ENCODE assay signal across 7 cellular contexts in genomic region chr2:208725280-208725679, GRCh38.
"Had no signal": no experiment of that assay in that cellular context is flagged by ENCODE, and none has a peak within 500 bp of the region (broad histone marks: within the 10 kb centered on the region; RNA-seq: fewer than 3 reads in every experiment).

No MANE protein-coding gene starts in this region.

- H3K27ac ChIP-seq: GM23248 had no signal

- H3K9ac ChIP-seq: GM23248 had no signal

- H2AFZ ChIP-seq: GM23248 had no signal

- DNase-seq: GM23248, H9, HCEC 1CT, KBM-7 had no signal

- FAIRE-seq: H1, H54, HTR-8/SVneo had no signal

- H3K4me3 ChIP-seq: GM23248 had no signal
